In the genomic region with DNA sequence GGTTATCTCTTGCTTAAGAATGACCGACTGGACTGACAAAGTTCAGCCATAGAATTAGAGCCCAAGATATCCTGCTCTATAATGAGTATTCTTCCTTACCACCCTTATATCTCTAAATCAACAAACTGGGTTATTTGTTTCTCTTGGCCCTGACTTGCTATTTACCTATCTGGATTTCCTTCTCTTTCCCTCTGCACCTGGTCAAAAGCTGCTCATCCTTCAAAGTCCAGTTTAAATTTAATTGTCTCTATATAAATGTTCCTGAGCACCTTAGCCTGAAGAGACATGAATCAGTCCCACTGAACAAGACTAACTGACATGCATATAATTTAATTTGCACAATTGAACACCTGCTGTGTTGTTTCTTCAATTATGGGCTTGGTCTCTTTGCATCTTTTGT, we compare ENCODE assay signal across 19 cellular contexts.
"Had no signal": no experiment of that assay in that cellular context is flagged by ENCODE, and none has a peak within 500 bp of the region (broad histone marks: within the 10 kb centered on the region; RNA-seq: fewer than 3 reads in every experiment).

No MANE protein-coding gene starts in this region.

- H3K4me3 Mint-ChIP-seq: activated naive CD8-positive, alpha-beta T cell treated with anti-CD3 and anti-CD28 coated beads, Interleukin-2, amount 10 ng/mL, durations not matched to agents 7 days and 5 days; activated T-helper 17 cell treated with anti-CD3 and anti-CD28 coated beads, Interleukin-2, amount 50 U/mL, for 72 hours; dendritic cell treated with granulocyte-macrophage colony-stimulating factor and Interleukin-4, amounts not matched to agents 40 ng/mL and 50 ng/mL, for 4 days; mesothelial cell of epicardium; natural killer cell treated with Interleukin-12 subunit alpha and Interleukin-12 subunit beta and Interleukin-15 and Interleukin-18, amount 100 ng/mL, for 72 hours; stimulated activated effector memory CD8-positive, alpha-beta T cell treated with anti-CD3 and anti-CD28 coated beads, Interleukin-12 subunit alpha, Interleukin-12 subunit beta, amount 100 ng/mL, for 72 hours; type B pancreatic cell had no signal

- H3K27ac ChIP-seq: cardiac muscle cell, heart right ventricle, left lung, sigmoid colon, testis had no signal

- ATAC-seq: activated T-helper 17 cell treated with anti-CD3 and anti-CD28 coated beads, Interleukin-2, amount 50 U/mL, for 72 hours; esophagus mucosa; heart right ventricle; left lung; natural killer cell treated with Interleukin-12 subunit alpha and Interleukin-12 subunit beta and Interleukin-15 and Interleukin-18, amount 100 ng/mL, for 72 hours; stimulated activated effector memory CD8-positive, alpha-beta T cell treated with anti-CD3 and anti-CD28 coated beads, Interleukin-12 subunit alpha, Interleukin-12 subunit beta, amount 100 ng/mL, for 72 hours had no signal

- H3K4me1 Mint-ChIP-seq: activated T-helper 17 cell treated with anti-CD3 and anti-CD28 coated beads, Interleukin-2, amount 50 U/mL, for 72 hours; mesothelial cell of epicardium; stimulated activated effector memory CD8-positive, alpha-beta T cell treated with anti-CD3 and anti-CD28 coated beads, Interleukin-12 subunit alpha, Interleukin-12 subunit beta, amount 100 ng/mL, for 72 hours had no signal

- H3K36me3 ChIP-seq: cardiac muscle cell, heart right ventricle, left lung, sigmoid colon had no signal

- DNase-seq: activated CD4-positive, alpha-beta T cell treated with anti-CD3 and anti-CD28 coated beads, Interleukin-2, amount 50 U/mL, for 4 hours; activated naive CD4-positive, alpha-beta T cell treated with Interleukin-2 at 50 U/mL for 16 hours; activated naive CD8-positive, alpha-beta T cell treated with anti-CD3 and anti-CD28 coated beads, Interleukin-2, amount 10 ng/mL, durations not matched to agents 7 days and 5 days; activated T-cell treated with anti-CD3 and anti-CD28 coated beads for 4 hours; amygdala; effector CD8-positive, alpha-beta T cell; heart right ventricle; left lung; sigmoid colon; stimulated activated CD4-positive, alpha-beta T cell treated with anti-CD3 and anti-CD28 coated beads, Interleukin-4, amount 100 ng/mL, for 24 hours; testis had no signal

- H3K4me3 ChIP-seq: cardiac muscle cell, heart right ventricle, left lung, sigmoid colon, testis had no signal

- H3K9me3 ChIP-seq: left lung, sigmoid colon, testis had no signal

- H3K27ac Mint-ChIP-seq: activated naive CD8-positive, alpha-beta T cell treated with anti-CD3 and anti-CD28 coated beads, Interleukin-2, amount 10 ng/mL, durations not matched to agents 7 days and 5 days; activated T-helper 17 cell treated with anti-CD3 and anti-CD28 coated beads, Interleukin-2, amount 50 U/mL, for 72 hours; dendritic cell treated with granulocyte-macrophage colony-stimulating factor and Interleukin-4, amounts not matched to agents 40 ng/mL and 50 ng/mL, for 4 days; mesothelial cell of epicardium; natural killer cell treated with Interleukin-12 subunit alpha and Interleukin-12 subunit beta and Interleukin-15 and Interleukin-18, amount 100 ng/mL, for 72 hours; stimulated activated effector memory CD8-positive, alpha-beta T cell treated with anti-CD3 and anti-CD28 coated beads, Interleukin-12 subunit alpha, Interleukin-12 subunit beta, amount 100 ng/mL, for 72 hours; type B pancreatic cell had no signal

- H3K36me3 Mint-ChIP-seq: activated naive CD8-positive, alpha-beta T cell treated with anti-CD3 and anti-CD28 coated beads, Interleukin-2, amount 10 ng/mL, durations not matched to agents 7 days and 5 days; mesothelial cell of epicardium; natural killer cell treated with Interleukin-12 subunit alpha and Interleukin-12 subunit beta and Interleukin-15 and Interleukin-18, amount 100 ng/mL, for 72 hours; stimulated activated effector memory CD8-positive, alpha-beta T cell treated with anti-CD3 and anti-CD28 coated beads, Interleukin-12 subunit alpha, Interleukin-12 subunit beta, amount 100 ng/mL, for 72 hours; type B pancreatic cell had no signal

- H3K27me3 ChIP-seq: left lung, testis had no signal

- H3K9me3 Mint-ChIP-seq: activated naive CD8-positive, alpha-beta T cell treated with anti-CD3 and anti-CD28 coated beads, Interleukin-2, amount 10 ng/mL, durations not matched to agents 7 days and 5 days; activated T-helper 17 cell treated with anti-CD3 and anti-CD28 coated beads, Interleukin-2, amount 50 U/mL, for 72 hours; dendritic cell treated with granulocyte-macrophage colony-stimulating factor and Interleukin-4, amounts not matched to agents 40 ng/mL and 50 ng/mL, for 4 days; mesothelial cell of epicardium; natural killer cell treated with Interleukin-12 subunit alpha and Interleukin-12 subunit beta and Interleukin-15 and Interleukin-18, amount 100 ng/mL, for 72 hours; stimulated activated effector memory CD8-positive, alpha-beta T cell treated with anti-CD3 and anti-CD28 coated beads, Interleukin-12 subunit alpha, Interleukin-12 subunit beta, amount 100 ng/mL, for 72 hours; type B pancreatic cell had no signal

- H3K4me1 ChIP-seq: heart right ventricle, left lung, sigmoid colon, testis had no signal
